In the genomic region with DNA sequence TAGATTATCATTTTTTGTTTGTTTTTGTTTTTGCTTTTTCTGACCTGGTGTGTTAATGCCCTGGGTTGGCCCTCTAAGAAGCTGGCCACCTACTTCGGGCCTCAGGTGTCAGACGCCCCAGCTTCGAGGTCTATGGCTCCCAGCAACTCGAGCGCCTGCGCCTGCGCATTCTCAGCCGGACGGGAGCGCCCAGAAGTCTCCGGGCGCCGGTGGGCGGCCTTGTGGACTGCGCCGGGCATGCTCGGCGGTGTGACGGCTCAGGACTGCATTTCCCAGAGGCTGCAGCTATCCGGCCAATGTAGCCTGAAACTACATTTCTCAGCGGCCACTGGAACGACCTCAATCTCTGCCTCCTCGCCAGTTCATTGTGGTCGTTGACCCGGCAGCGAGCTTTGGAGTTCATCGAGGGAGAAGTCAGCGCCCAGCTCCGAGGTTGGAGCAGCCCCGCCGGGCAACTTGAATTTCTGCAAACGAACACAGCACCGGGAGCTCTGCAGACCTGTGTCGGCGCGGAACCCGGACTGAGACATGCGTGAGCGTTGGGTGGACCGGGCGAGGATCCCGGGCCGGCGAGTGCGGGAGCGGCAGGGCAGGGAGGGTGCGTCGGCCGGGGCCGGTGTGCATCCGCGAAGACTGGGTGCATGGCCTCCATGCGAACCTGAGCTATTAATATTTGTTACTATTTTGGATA, we compare ENCODE assay signal across 1 cellular context.
TF ChIP-seq lines count a peak whose summit lies in the region.

A gene (plus strand): TSS at position 219 of the 691 bp plus-strand sequence. CDS start 3,045 bp downstream, outside the sequence.

TF ChIP-seq in HepG2, 621 proteins besides CTCF, POLR2A, EP300 and RAD21 (continued from another document and continues in another):
- TF ChIP-seq, protein P1, sequence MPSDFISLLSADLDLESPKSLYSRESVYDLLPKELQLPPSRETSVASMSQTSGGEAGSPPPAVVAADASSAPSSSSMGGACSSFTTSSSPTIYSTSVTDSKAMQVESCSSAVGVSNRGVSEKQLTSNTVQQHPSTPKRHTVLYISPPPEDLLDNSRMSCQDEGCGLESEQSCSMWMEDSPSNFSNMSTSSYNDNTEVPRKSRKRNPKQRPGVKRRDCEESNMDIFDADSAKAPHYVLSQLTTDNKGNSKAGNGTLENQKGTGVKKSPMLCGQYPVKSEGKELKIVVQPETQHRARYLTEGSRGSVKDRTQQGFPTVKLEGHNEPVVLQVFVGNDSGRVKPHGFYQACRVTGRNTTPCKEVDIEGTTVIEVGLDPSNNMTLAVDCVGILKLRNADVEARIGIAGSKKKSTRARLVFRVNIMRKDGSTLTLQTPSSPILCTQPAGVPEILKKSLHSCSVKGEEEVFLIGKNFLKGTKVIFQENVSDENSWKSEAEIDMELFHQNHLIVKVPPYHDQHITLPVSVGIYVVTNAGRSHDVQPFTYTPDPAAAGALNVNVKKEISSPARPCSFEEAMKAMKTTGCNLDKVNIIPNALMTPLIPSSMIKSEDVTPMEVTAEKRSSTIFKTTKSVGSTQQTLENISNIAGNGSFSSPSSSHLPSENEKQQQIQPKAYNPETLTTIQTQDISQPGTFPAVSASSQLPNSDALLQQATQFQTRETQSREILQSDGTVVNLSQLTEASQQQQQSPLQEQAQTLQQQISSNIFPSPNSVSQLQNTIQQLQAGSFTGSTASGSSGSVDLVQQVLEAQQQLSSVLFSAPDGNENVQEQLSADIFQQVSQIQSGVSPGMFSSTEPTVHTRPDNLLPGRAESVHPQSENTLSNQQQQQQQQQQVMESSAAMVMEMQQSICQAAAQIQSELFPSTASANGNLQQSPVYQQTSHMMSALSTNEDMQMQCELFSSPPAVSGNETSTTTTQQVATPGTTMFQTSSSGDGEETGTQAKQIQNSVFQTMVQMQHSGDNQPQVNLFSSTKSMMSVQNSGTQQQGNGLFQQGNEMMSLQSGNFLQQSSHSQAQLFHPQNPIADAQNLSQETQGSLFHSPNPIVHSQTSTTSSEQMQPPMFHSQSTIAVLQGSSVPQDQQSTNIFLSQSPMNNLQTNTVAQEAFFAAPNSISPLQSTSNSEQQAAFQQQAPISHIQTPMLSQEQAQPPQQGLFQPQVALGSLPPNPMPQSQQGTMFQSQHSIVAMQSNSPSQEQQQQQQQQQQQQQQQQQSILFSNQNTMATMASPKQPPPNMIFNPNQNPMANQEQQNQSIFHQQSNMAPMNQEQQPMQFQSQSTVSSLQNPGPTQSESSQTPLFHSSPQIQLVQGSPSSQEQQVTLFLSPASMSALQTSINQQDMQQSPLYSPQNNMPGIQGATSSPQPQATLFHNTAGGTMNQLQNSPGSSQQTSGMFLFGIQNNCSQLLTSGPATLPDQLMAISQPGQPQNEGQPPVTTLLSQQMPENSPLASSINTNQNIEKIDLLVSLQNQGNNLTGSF (CRISPR knock-in tag; IDR thresholded peaks at IDR 0.05) = peak; percentile 76; the same call in 1 of the 2 replicates
- TF ChIP-seq, protein P2, sequence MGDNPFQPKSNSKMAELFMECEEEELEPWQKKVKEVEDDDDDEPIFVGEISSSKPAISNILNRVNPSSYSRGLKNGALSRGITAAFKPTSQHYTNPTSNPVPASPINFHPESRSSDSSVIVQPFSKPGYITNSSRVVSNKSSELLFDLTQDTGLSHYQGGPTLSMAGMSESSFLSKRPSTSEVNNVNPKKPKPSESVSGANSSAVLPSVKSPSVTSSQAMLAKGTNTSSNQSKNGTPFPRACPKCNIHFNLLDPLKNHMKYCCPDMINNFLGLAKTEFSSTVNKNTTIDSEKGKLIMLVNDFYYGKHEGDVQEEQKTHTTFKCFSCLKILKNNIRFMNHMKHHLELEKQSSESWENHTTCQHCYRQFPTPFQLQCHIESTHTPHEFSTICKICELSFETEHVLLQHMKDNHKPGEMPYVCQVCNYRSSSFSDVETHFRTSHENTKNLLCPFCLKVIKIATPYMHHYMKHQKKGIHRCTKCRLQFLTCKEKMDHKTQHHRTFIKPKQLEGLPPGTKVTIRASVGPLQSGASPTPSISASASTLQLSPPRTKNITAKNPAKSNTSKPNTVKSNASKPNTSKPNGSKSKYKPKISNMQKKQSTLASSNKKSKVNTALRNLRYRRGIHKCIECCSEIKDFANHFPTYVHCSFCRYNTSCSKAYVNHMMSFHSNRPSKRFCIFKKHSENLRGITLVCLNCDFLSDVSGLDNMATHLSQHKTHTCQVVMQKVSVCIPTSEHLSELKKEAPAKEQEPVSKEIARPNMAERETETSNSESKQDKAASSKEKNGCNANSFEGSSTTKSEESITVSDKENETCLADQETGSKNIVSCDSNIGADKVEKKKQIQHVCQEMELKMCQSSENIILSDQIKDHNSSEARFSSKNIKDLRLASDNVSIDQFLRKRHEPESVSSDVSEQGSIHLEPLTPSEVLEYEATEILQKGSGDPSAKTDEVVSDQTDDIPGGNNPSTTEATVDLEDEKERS (CRISPR knock-in tag; IDR thresholded peaks at IDR 0.05) = no peak
- peak; percentile 65; the same call in 1 of the 2 replicates for TF ChIP-seq ZNF567 (CRISPR knock-in tag; IDR thresholded peaks at IDR 0.05; ENCODE audit: borderline replicate concordance)
- no peak for TF ChIP-seq MATR3 (CRISPR knock-in tag; IDR thresholded peaks at IDR 0.05)
- TF ChIP-seq SRSF9 (IDR thresholded peaks at IDR 0.05; ENCODE audit: borderline replicate concordance, insufficient read depth, low read depth, low read length, poor library complexity, severe bottlenecking) = no peak
- TF ChIP-seq NR2F2 (IDR thresholded peaks at IDR 0.05; ENCODE audit: borderline replicate concordance, low read depth) = no peak
- no peak for TF ChIP-seq ZNF549 (CRISPR knock-in tag; IDR thresholded peaks at IDR 0.05)
- TF ChIP-seq, protein P3, sequence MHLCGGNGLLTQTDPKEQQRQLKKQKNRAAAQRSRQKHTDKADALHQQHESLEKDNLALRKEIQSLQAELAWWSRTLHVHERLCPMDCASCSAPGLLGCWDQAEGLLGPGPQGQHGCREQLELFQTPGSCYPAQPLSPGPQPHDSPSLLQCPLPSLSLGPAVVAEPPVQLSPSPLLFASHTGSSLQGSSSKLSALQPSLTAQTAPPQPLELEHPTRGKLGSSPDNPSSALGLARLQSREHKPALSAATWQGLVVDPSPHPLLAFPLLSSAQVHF (CRISPR knock-in tag; IDR thresholded peaks at IDR 0.05) = no peak
- TF ChIP-seq ZFP82 (CRISPR knock-in tag; IDR thresholded peaks at IDR 0.05; ENCODE audit: borderline replicate concordance) = no peak
- TF ChIP-seq SYNCRIP (IDR thresholded peaks at IDR 0.05; ENCODE audit: insufficient read depth, low read depth, low read length) = no peak
- no peak for TF ChIP-seq SRF (IDR thresholded peaks at IDR 0.05; ENCODE audit: low read depth, low read length)
- TF ChIP-seq TCF12 (IDR thresholded peaks at IDR 0.05) = no peak
- TF ChIP-seq TCF12 (CRISPR knock-in tag; IDR thresholded peaks at IDR 0.05) = no peak
- peak; percentile 49; the same call in 1 of the 2 replicates for TF ChIP-seq ZNF768 (CRISPR knock-in tag; IDR thresholded peaks at IDR 0.05)
- TF ChIP-seq, protein P4, sequence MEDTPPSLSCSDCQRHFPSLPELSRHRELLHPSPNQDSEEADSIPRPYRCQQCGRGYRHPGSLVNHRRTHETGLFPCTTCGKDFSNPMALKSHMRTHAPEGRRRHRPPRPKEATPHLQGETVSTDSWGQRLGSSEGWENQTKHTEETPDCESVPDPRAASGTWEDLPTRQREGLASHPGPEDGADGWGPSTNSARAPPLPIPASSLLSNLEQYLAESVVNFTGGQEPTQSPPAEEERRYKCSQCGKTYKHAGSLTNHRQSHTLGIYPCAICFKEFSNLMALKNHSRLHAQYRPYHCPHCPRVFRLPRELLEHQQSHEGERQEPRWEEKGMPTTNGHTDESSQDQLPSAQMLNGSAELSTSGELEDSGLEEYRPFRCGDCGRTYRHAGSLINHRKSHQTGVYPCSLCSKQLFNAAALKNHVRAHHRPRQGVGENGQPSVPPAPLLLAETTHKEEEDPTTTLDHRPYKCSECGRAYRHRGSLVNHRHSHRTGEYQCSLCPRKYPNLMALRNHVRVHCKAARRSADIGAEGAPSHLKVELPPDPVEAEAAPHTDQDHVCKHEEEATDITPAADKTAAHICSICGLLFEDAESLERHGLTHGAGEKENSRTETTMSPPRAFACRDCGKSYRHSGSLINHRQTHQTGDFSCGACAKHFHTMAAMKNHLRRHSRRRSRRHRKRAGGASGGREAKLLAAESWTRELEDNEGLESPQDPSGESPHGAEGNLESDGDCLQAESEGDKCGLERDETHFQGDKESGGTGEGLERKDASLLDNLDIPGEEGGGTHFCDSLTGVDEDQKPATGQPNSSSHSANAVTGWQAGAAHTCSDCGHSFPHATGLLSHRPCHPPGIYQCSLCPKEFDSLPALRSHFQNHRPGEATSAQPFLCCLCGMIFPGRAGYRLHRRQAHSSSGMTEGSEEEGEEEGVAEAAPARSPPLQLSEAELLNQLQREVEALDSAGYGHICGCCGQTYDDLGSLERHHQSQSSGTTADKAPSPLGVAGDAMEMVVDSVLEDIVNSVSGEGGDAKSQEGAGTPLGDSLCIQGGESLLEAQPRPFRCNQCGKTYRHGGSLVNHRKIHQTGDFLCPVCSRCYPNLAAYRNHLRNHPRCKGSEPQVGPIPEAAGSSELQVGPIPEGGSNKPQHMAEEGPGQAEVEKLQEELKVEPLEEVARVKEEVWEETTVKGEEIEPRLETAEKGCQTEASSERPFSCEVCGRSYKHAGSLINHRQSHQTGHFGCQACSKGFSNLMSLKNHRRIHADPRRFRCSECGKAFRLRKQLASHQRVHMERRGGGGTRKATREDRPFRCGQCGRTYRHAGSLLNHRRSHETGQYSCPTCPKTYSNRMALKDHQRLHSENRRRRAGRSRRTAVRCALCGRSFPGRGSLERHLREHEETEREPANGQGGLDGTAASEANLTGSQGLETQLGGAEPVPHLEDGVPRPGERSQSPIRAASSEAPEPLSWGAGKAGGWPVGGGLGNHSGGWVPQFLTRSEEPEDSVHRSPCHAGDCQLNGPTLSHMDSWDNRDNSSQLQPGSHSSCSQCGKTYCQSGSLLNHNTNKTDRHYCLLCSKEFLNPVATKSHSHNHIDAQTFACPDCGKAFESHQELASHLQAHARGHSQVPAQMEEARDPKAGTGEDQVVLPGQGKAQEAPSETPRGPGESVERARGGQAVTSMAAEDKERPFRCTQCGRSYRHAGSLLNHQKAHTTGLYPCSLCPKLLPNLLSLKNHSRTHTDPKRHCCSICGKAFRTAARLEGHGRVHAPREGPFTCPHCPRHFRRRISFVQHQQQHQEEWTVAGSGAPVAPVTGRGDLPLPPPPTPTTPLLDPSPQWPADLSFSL (CRISPR knock-in tag; IDR thresholded peaks at IDR 0.05) = no peak
- peak; percentile 68; the same call in 1 of the 2 replicates for TF ChIP-seq ZNF225 (CRISPR knock-in tag; IDR thresholded peaks at IDR 0.05)
- TF ChIP-seq CREB1 (IDR thresholded peaks at IDR 0.05) = no peak
- TF ChIP-seq CREB1 (CRISPR knock-in tag; IDR thresholded peaks at IDR 0.05) = no peak
- TF ChIP-seq, protein P5, sequence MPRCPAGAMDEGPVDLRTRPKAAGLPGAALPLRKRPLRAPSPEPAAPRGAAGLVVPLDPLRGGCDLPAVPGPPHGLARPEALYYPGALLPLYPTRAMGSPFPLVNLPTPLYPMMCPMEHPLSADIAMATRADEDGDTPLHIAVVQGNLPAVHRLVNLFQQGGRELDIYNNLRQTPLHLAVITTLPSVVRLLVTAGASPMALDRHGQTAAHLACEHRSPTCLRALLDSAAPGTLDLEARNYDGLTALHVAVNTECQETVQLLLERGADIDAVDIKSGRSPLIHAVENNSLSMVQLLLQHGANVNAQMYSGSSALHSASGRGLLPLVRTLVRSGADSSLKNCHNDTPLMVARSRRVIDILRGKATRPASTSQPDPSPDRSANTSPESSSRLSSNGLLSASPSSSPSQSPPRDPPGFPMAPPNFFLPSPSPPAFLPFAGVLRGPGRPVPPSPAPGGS (CRISPR knock-in tag; IDR thresholded peaks at IDR 0.05) = peak; percentile 89
- TF ChIP-seq, protein P6, sequence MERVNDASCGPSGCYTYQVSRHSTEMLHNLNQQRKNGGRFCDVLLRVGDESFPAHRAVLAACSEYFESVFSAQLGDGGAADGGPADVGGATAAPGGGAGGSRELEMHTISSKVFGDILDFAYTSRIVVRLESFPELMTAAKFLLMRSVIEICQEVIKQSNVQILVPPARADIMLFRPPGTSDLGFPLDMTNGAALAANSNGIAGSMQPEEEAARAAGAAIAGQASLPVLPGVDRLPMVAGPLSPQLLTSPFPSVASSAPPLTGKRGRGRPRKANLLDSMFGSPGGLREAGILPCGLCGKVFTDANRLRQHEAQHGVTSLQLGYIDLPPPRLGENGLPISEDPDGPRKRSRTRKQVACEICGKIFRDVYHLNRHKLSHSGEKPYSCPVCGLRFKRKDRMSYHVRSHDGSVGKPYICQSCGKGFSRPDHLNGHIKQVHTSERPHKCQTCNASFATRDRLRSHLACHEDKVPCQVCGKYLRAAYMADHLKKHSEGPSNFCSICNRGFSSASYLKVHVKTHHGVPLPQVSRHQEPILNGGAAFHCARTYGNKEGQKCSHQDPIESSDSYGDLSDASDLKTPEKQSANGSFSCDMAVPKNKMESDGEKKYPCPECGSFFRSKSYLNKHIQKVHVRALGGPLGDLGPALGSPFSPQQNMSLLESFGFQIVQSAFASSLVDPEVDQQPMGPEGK (CRISPR knock-in tag; IDR thresholded peaks at IDR 0.05) = no peak; the same call in 1 of the 2 replicates
- TF ChIP-seq CHCHD3 (CRISPR knock-in tag; IDR thresholded peaks at IDR 0.05) = 0 out of 2 replicates have a peak, but pooled peaks have one; percentile 51
- no peak for TF ChIP-seq SOX5 (CRISPR knock-in tag; IDR thresholded peaks at IDR 0.05; ENCODE audit: borderline replicate concordance)
- TF ChIP-seq, protein P7, sequence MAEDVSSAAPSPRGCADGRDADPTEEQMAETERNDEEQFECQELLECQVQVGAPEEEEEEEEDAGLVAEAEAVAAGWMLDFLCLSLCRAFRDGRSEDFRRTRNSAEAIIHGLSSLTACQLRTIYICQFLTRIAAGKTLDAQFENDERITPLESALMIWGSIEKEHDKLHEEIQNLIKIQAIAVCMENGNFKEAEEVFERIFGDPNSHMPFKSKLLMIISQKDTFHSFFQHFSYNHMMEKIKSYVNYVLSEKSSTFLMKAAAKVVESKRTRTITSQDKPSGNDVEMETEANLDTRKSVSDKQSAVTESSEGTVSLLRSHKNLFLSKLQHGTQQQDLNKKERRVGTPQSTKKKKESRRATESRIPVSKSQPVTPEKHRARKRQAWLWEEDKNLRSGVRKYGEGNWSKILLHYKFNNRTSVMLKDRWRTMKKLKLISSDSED (CRISPR knock-in tag; IDR thresholded peaks at IDR 0.05) = no peak
- TF ChIP-seq, protein P8, sequence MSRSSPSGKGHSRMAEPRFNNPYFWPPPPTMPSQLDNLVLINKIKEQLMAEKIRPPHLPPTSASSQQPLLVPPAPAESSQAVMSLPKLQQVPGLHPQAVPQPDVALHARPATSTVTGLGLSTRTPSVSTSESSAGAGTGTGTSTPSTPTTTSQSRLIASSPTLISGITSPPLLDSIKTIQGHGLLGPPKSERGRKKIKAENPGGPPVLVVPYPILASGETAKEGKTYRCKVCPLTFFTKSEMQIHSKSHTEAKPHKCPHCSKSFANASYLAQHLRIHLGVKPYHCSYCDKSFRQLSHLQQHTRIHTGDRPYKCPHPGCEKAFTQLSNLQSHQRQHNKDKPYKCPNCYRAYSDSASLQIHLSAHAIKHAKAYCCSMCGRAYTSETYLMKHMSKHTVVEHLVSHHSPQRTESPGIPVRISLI (CRISPR knock-in tag; IDR thresholded peaks at IDR 0.05; ENCODE audit: borderline replicate concordance) = 0 out of 2 replicates have a peak, but pooled peaks have one; percentile 13
- TF ChIP-seq EED (CRISPR knock-in tag; IDR thresholded peaks at IDR 0.05) = peak; percentile 79; the same call in 1 of the 2 replicates
- TF ChIP-seq ZNF484 (CRISPR knock-in tag; IDR thresholded peaks at IDR 0.05; ENCODE audit: borderline replicate concordance, low read depth) = no peak
- no peak for TF ChIP-seq TEAD2 (CRISPR knock-in tag; IDR thresholded peaks at IDR 0.05)
- TF ChIP-seq, protein P9, sequence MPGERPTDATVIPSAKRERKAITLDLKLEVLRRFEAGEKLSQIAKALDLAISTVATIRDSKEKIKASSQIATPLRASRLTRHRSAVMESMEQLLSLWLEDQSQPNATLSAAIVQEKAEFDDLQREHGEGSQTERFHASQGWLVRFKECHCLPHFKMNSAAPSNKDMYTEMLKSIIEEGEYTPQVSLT (CRISPR knock-in tag; IDR thresholded peaks at IDR 0.05; ENCODE audit: borderline replicate concordance, low read depth) = no peak
- TF ChIP-seq MIXL1 (CRISPR knock-in tag; IDR thresholded peaks at IDR 0.05) = no peak
- peak; percentile 79; the same call in 1 of the 2 replicates for TF ChIP-seq ZSCAN12 (CRISPR knock-in tag; IDR thresholded peaks at IDR 0.05)
- TF ChIP-seq MIER2 (CRISPR knock-in tag; IDR thresholded peaks at IDR 0.05) = no peak
